In genomic region chr17:46047398-46047797, GRCh38 we compare ENCODE assay signal across 16 cellular contexts. TPM values are rescaled to one million over a fixed set of nuclear protein-coding genes. Genes with fewer than 3 reads are reported as not detected.
DNase-seq lines count a peak whose midpoint lies in the region; ATAC-seq and TF ChIP-seq lines count a peak whose summit lies in the region.
"Had no signal": no experiment of that assay in that cellular context is flagged by ENCODE, and none has a peak within 500 bp of the region (broad histone marks: within the 10 kb centered on the region; RNA-seq: fewer than 3 reads in every experiment).

No MANE protein-coding gene starts in this region.

- H3K36me3 Mint-ChIP-seq in Caco-2 (ENCODE audit: insufficient read depth, unreplicated experiment), result peaks cover 94% of the 10 kb centered on the region
- H3K36me3 Mint-ChIP-seq in activated CD8-positive, alpha-beta T cell treated with anti-CD3 and anti-CD28 coated beads for 36 hours (ENCODE audit: low read depth), result peaks cover 74% of the 10 kb centered on the region
- H3K36me3 Mint-ChIP-seq in activated T-cell treated with anti-CD3 and anti-CD28 coated beads, Interleukin-2, amount 50 U/mL, for 4 hours (ENCODE audit: insufficient read depth), result peaks cover 47% of the 10 kb centered on the region
- H3K36me3 Mint-ChIP-seq in activated T-helper 2 cell treated with anti-CD3 and anti-CD28 coated beads, Interferon-gamma antibody, Interleukin-2, Interleukin-4, amounts not matched to agents 10 μg/mL and 5 μg/mL and 100 μg/mL, durations not matched to agents 14 hours and 24 hours and 36 hours (ENCODE audit: low read depth), result peaks cover 81% of the 10 kb centered on the region

- H3K4me1 Mint-ChIP-seq in Caco-2 (ENCODE audit: low read depth, unreplicated experiment), result peaks cover 27% of the 10 kb centered on the region
- peaks cover 56% of the 10 kb centered on the region for H3K4me1 Mint-ChIP-seq in activated CD8-positive, alpha-beta T cell treated with anti-CD3 and anti-CD28 coated beads for 36 hours (ENCODE audit: low read depth)
- H3K4me1 Mint-ChIP-seq in activated T-cell treated with anti-CD3 and anti-CD28 coated beads, Interleukin-2, amount 50 U/mL, for 4 hours (ENCODE audit: low read depth), result peaks cover 29% of the 10 kb centered on the region
- peaks cover 42% of the 10 kb centered on the region for H3K4me1 Mint-ChIP-seq in activated T-helper 2 cell treated with anti-CD3 and anti-CD28 coated beads, Interferon-gamma antibody, Interleukin-2, Interleukin-4, amounts not matched to agents 10 μg/mL and 5 μg/mL and 100 μg/mL, durations not matched to agents 14 hours and 24 hours and 36 hours (ENCODE audit: low read depth)

- H3K4me3 ChIP-seq in Caco-2 (ENCODE audit: low read depth, low read length), result no peak overlapping the region
- no peak overlapping the region for H3K4me3 ChIP-seq in liver (ENCODE audit: low read depth in 1 of 3, low read length in 3 of 3)
- no peak overlapping the region for H3K4me3 ChIP-seq in subcutaneous abdominal adipose tissue (ENCODE audit: low read depth in 1 of 5, low read length in 5 of 5)

- no peaks in the 10 kb centered on the region for H3K27me3 Mint-ChIP-seq in Caco-2 (ENCODE audit: insufficient read depth, unreplicated experiment)
- no peaks in the 10 kb centered on the region for H3K27me3 Mint-ChIP-seq in activated CD8-positive, alpha-beta T cell treated with anti-CD3 and anti-CD28 coated beads for 36 hours
- H3K27me3 Mint-ChIP-seq in activated T-cell treated with anti-CD3 and anti-CD28 coated beads, Interleukin-2, amount 50 U/mL, for 4 hours (ENCODE audit: low read depth), result no peaks in the 10 kb centered on the region
- H3K27me3 Mint-ChIP-seq in activated T-helper 2 cell treated with anti-CD3 and anti-CD28 coated beads, Interferon-gamma antibody, Interleukin-2, Interleukin-4, amounts not matched to agents 10 μg/mL and 5 μg/mL and 100 μg/mL, durations not matched to agents 14 hours and 24 hours and 36 hours (ENCODE audit: low read depth), result no peaks in the 10 kb centered on the region

- peaks cover 6% of the 10 kb centered on the region for H3K36me3 ChIP-seq in Caco-2 (ENCODE audit: control insufficient read depth, insufficient read depth, low read length)
- H3K36me3 ChIP-seq in liver (ENCODE audit: control insufficient read depth in 4 of 4, insufficient read depth in 3 of 4, low read depth in 1 of 4, low read length in 3 of 4), result peaks cover 8 to 33% (median 22%) of the 10 kb centered on the region in 4 donors
- H3K36me3 ChIP-seq in subcutaneous abdominal adipose tissue (ENCODE audit: control insufficient read depth in 5 of 5, insufficient read depth in 5 of 5, low read length in 5 of 5), result peaks cover 16 to 53% (median 33%) of the 10 kb centered on the region in 5 donors

- no peak for TF ChIP-seq CTCF in Caco-2 (IDR thresholded peaks at IDR 0.05; ENCODE audit: insufficient read depth in 1 of 2, low read depth in 1 of 2, low read length in 1 of 2, severe bottlenecking in 1 of 2, unreplicated experiment in 1 of 2)
- no peak for TF ChIP-seq CTCF in activated CD8-positive, alpha-beta T cell treated with anti-CD3 and anti-CD28 coated beads for 36 hours (IDR thresholded peaks at IDR 0.05)
- TF ChIP-seq CTCF in liver (IDR thresholded peaks at IDR 0.05; ENCODE audit: low read depth, low read length, missing input control), result no peak

- H3K9ac ChIP-seq in liver (ENCODE audit: low read depth in 1 of 2, low read length in 2 of 2) (no peak overlapping the region), subcutaneous abdominal adipose tissue (ENCODE audit: low read length in 5 of 5) (no peak overlapping the region)

- no peaks in the 10 kb centered on the region for H3K9me3 Mint-ChIP-seq in Caco-2 (ENCODE audit: unreplicated experiment)
- peaks cover 4% of the 10 kb centered on the region for H3K9me3 Mint-ChIP-seq in activated CD8-positive, alpha-beta T cell treated with anti-CD3 and anti-CD28 coated beads for 36 hours
- no peaks in the 10 kb centered on the region for H3K9me3 Mint-ChIP-seq in activated T-cell treated with anti-CD3 and anti-CD28 coated beads, Interleukin-2, amount 50 U/mL, for 4 hours
- H3K9me3 Mint-ChIP-seq in activated T-helper 2 cell treated with anti-CD3 and anti-CD28 coated beads, Interferon-gamma antibody, Interleukin-2, Interleukin-4, amounts not matched to agents 10 μg/mL and 5 μg/mL and 100 μg/mL, durations not matched to agents 14 hours and 24 hours and 36 hours, result no peaks in the 10 kb centered on the region
- H3K9me3 Mint-ChIP-seq: CD8-positive, alpha-beta T cell had no signal

- H3K27ac ChIP-seq in liver (ENCODE audit: low read depth in 1 of 2, low read length in 2 of 2), result peak overlapping the region; percentile 9 to 55
- H3K27ac ChIP-seq in subcutaneous abdominal adipose tissue (ENCODE audit: low read depth, low read length), result peak overlapping the region; percentile 32

- intact Hi-C loops in Caco-2 (cut with micrococcal nuclease; ENCODE audit: unreplicated experiment), result no loop called here
- intact Hi-C loops in activated CD8-positive, alpha-beta T cell treated with anti-CD3 and anti-CD28 coated beads for 36 hours (cut with micrococcal nuclease), result loop anchor here (5.0 to 10.0 kb wide), 2 partner anchors 47 to 145 kb away; partner anchors contain the start of gene KANSL1
- intact Hi-C loops in activated T-helper 2 cell treated with anti-CD3 and anti-CD28 coated beads, Interferon-gamma antibody, Interleukin-2, Interleukin-4, amounts not matched to agents 10 μg/mL and 5 μg/mL and 100 μg/mL, durations not matched to agents 14 hours and 24 hours and 36 hours (cut with micrococcal nuclease), result no loop called here

- POLR2A ChIA-PET in Caco-2 (lab: Charles Lee), result interaction anchor here (0.6 kb wide), 1 partner anchor 84 kb away, joined by 6 read pairs; no protein-coding TSS in a partner anchor
- POLR2A ChIA-PET in activated CD8-positive, alpha-beta T cell treated with anti-CD3 and anti-CD28 coated beads for 36 hours (lab: Charles Lee), result no interaction called here

- H3K9me3 ChIP-seq in Caco-2 (no peaks in the 10 kb centered on the region), liver (ENCODE audit: control insufficient read depth in 4 of 4, low read length in 3 of 4) (no peaks in the 10 kb centered on the region), subcutaneous abdominal adipose tissue (ENCODE audit: control insufficient read depth in 5 of 5, low read length in 5 of 5) (no peaks in the 10 kb centered on the region)

- no peak for ATAC-seq in activated CD8-positive, alpha-beta T cell treated with anti-CD3 and anti-CD28 coated beads for 36 hours
- ATAC-seq in activated T-cell treated with anti-CD3 and anti-CD28 coated beads, Interleukin-2, amount 50 U/mL, for 4 hours, result no peak
- ATAC-seq: CD8-positive, alpha-beta T cell; HCT116; PC-3 had no signal

- 95% methylated on average over 5 of the region's 5 CpGs for WGBS in liver

- peak overlapping the region; percentile 42 for H3K27ac Mint-ChIP-seq in Caco-2 (ENCODE audit: unreplicated experiment)
- peak overlapping the region; percentile 17 for H3K27ac Mint-ChIP-seq in activated CD8-positive, alpha-beta T cell treated with anti-CD3 and anti-CD28 coated beads for 36 hours
- no peak overlapping the region for H3K27ac Mint-ChIP-seq in activated T-helper 2 cell treated with anti-CD3 and anti-CD28 coated beads, Interferon-gamma antibody, Interleukin-2, Interleukin-4, amounts not matched to agents 10 μg/mL and 5 μg/mL and 100 μg/mL, durations not matched to agents 14 hours and 24 hours and 36 hours
- H3K27ac Mint-ChIP-seq: CD8-positive, alpha-beta T cell had no signal

- H3K4me1 ChIP-seq in Caco-2, result no peaks in the 10 kb centered on the region
- peaks cover 9 to 26% (median 15%) of the 10 kb centered on the region in 4 donors for H3K4me1 ChIP-seq in liver (ENCODE audit: control insufficient read depth in 4 of 4, insufficient read depth in 4 of 4, low read length in 3 of 4)
- H3K4me1 ChIP-seq in subcutaneous abdominal adipose tissue (ENCODE audit: control insufficient read depth in 5 of 5, insufficient read depth in 5 of 5, low read length in 5 of 5), result peaks cover 2 to 30% (median 20%) of the 10 kb centered on the region in 5 donors

- H3K27me3 ChIP-seq in Caco-2 (replicated peaks; ENCODE audit: control insufficient read depth, insufficient read depth, low read length) (no peaks in the 10 kb centered on the region), liver (ENCODE audit: control insufficient read depth in 4 of 4, insufficient read depth in 4 of 4, low read length in 3 of 4) (no peaks in the 10 kb centered on the region), subcutaneous abdominal adipose tissue (ENCODE audit: control insufficient read depth in 5 of 5, insufficient read depth in 4 of 5, low read length in 5 of 5) (no peaks in the 10 kb centered on the region)

- H3K4me3 Mint-ChIP-seq in Caco-2 (ENCODE audit: unreplicated experiment), result no peak overlapping the region
- H3K4me3 Mint-ChIP-seq in activated CD8-positive, alpha-beta T cell treated with anti-CD3 and anti-CD28 coated beads for 36 hours, result no peak overlapping the region
- H3K4me3 Mint-ChIP-seq in activated T-cell treated with anti-CD3 and anti-CD28 coated beads, Interleukin-2, amount 50 U/mL, for 4 hours, result no peak overlapping the region
- no peak overlapping the region for H3K4me3 Mint-ChIP-seq in activated T-helper 2 cell treated with anti-CD3 and anti-CD28 coated beads, Interferon-gamma antibody, Interleukin-2, Interleukin-4, amounts not matched to agents 10 μg/mL and 5 μg/mL and 100 μg/mL, durations not matched to agents 14 hours and 24 hours and 36 hours (ENCODE audit: low read depth)
- H3K4me3 Mint-ChIP-seq: CD8-positive, alpha-beta T cell had no signal

- DNase-seq in Caco-2 (no peak), HT-29 (ENCODE audit: low spot score) (no peak)
- no peak for DNase-seq in activated CD8-positive, alpha-beta T cell treated with anti-CD3 and anti-CD28 coated beads for 36 hours
- no peak for DNase-seq in activated T-cell treated with anti-CD3 and anti-CD28 coated beads, Interleukin-2, amount 50 U/mL, for 4 hours
- no peak for DNase-seq in activated T-helper 2 cell treated with anti-CD3 and anti-CD28 coated beads, Interferon-gamma antibody, Interleukin-2, Interleukin-4, amounts not matched to agents 10 μg/mL and 5 μg/mL and 100 μg/mL, durations not matched to agents 14 hours and 24 hours and 36 hours (ENCODE audit: low spot score)
- DNase-seq: ACHN; CD8-positive, alpha-beta T cell; KG1; NCI-H1092; NCI-H1694; NCI-H345; PC-3 had no signal

- no TSS peak for BruUV-seq in Caco-2 (replicated peaks; lab: Mats Ljungman, UMichigan)

- CTCF ChIA-PET in Caco-2 (lab: Charles Lee), result interaction anchor here (1.0 to 1.1 kb wide), 2 partner anchors 18 to 146 kb away, joined by 4 to 7 read pairs; partner anchors contain the start of gene KANSL1
- CTCF ChIA-PET in activated CD8-positive, alpha-beta T cell treated with anti-CD3 and anti-CD28 coated beads for 36 hours (lab: Charles Lee), result interaction anchor here (1.4 to 5.0 kb wide), 3 partner anchors 11 to 165 kb away, joined by 4 to 42 read pairs (median 6); no protein-coding TSS in a partner anchor

- no peak for TF ChIP-seq RAD21 in liver (IDR thresholded peaks at IDR 0.05)

RNA-seq across cellular contexts. Expression of gene STH, which starts 48.3 kb away (rescaled TPM):
- total RNA-seq in Caco-2 (2022), result not detected in 2 replicates
- total RNA-seq in activated CD8-positive, alpha-beta T cell treated with anti-CD3 and anti-CD28 coated beads for 36 hours, result not detected
- not detected for total RNA-seq in liver
- polyA plus RNA-seq in liver, result not detected
- total RNA-seq in activated T-cell treated with anti-CD3 and anti-CD28 coated beads, Interleukin-2, amount 50 U/mL, for 4 hours, result not detected
- not detected in 2 replicates for total RNA-seq in HT-29 (2014; rRNA removed; shearing (Covaris generic))
- total RNA-seq in activated T-helper 2 cell treated with anti-CD3 and anti-CD28 coated beads, Interferon-gamma antibody, Interleukin-2, Interleukin-4, amounts not matched to agents 10 μg/mL and 5 μg/mL and 100 μg/mL, durations not matched to agents 14 hours and 24 hours and 36 hours, result not detected in 2 replicates
- total RNA-seq: CD8-positive, alpha-beta T cell; M059J; PC-3 had no signal
